ENCODE assay signal across 8 cellular contexts in the genomic region with DNA sequence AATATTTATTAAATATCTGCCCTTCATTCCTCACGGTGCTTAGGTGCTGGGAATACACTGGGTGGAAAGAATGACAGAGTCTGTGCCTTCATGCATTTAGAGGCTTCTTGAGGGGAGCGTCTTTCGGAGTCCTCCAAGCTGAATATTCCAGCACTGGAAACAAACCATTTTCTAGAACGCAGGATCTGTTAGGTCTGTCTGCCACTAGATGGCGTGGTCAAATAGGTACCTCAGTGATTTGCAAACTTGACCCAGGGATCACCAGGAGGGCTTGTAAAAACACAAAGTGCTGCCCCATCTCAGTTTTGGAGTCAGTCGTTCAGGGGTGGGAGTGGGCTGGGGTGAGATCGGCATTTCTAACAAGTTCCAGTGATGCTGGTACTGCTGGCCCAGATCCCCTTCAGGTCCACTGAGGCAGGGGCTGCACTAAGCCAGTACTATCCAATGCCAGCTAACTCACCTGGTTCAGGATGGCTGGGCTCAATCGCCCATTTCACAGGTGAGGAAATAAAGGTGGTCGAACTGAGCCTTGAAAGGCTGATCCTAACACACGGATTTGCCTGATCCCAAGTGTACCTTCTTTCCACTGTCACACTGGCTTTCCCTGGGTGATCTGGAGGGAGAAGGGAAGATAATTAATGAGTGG. TPM values are rescaled to one million over a fixed set of nuclear protein-coding genes. Genes with fewer than 3 reads are reported as not detected.
DNase-seq lines count a peak whose midpoint lies in the region; ATAC-seq and TF ChIP-seq lines count a peak whose summit lies in the region.

No MANE protein-coding gene starts in this region.

- H3K4me3 Mint-ChIP-seq in brain, result no peak overlapping the region
- no peak overlapping the region for H3K4me3 Mint-ChIP-seq in activated CD8-positive, alpha-beta memory T cell treated with anti-CD3 and anti-CD28 coated beads, Interleukin-2, amount 10 ng/mL, durations not matched to agents 7 days and 5 days

- peaks cover 2% of the 10 kb centered on the region for H3K27me3 Mint-ChIP-seq in brain
- peaks cover 20% of the 10 kb centered on the region for H3K27me3 Mint-ChIP-seq in activated CD8-positive, alpha-beta memory T cell treated with anti-CD3 and anti-CD28 coated beads, Interleukin-2, amount 10 ng/mL, durations not matched to agents 7 days and 5 days

- peak; percentile 86 for ATAC-seq in left lobe of liver
- ATAC-seq in activated CD8-positive, alpha-beta memory T cell treated with anti-CD3 and anti-CD28 coated beads, Interleukin-2, amount 10 ng/mL, durations not matched to agents 7 days and 5 days, result no peak

- peaks cover 16% of the 10 kb centered on the region for H3K36me3 Mint-ChIP-seq in brain
- no peaks in the 10 kb centered on the region for H3K36me3 Mint-ChIP-seq in activated CD8-positive, alpha-beta memory T cell treated with anti-CD3 and anti-CD28 coated beads, Interleukin-2, amount 10 ng/mL, durations not matched to agents 7 days and 5 days

- peaks cover 27% of the 10 kb centered on the region for H3K4me1 Mint-ChIP-seq in brain
- no peaks in the 10 kb centered on the region for H3K4me1 Mint-ChIP-seq in activated CD8-positive, alpha-beta memory T cell treated with anti-CD3 and anti-CD28 coated beads, Interleukin-2, amount 10 ng/mL, durations not matched to agents 7 days and 5 days

- TF ChIP-seq CTCF in brain (conservative IDR thresholded peaks at IDR 0.05), result peak; percentile 41 to 58

- CTCF ChIA-PET in activated CD8-positive, alpha-beta memory T cell treated with anti-CD3 and anti-CD28 coated beads, Interleukin-2, amount 10 ng/mL, durations not matched to agents 7 days and 5 days (lab: Charles Lee), result interaction anchor here (1.7 kb wide), 1 partner anchor 358 kb away, joined by 5 read pairs; no protein-coding TSS in a partner anchor

- DNase-seq in activated CD4-positive, alpha-beta T cell treated with anti-CD3 and anti-CD28 coated beads for 48 hours, result peak; percentile 17
- DNase-seq in activated CD4-positive, alpha-beta T cell treated with anti-CD3 and anti-CD28 coated beads, Interleukin-2, amount 50 U/mL, for 1 hour, result no peak
- DNase-seq in NCI-H146 treated with DMSO at 0.1 percent for 48 hours (lab: John Stamatoyannopoulos, UW; ENCODE audit: unreplicated experiment) (peak; percentile 8), left lobe of liver (ENCODE audit: low spot score) (no peak), NCI-H1930 (lab: John Stamatoyannopoulos, UW) (no peak)
- no peak for DNase-seq in NK-92 treated with Interleukin-12 subunit alpha and Interleukin-12 subunit beta, amount 100 ng/mL, for 24 hours (lab: John Stamatoyannopoulos, UW)
- no peak for DNase-seq in activated CD8-positive, alpha-beta memory T cell treated with anti-CD3 and anti-CD28 coated beads, Interleukin-2, amount 10 ng/mL, durations not matched to agents 7 days and 5 days

- peaks cover 0 to 14% (median 5%) of the 10 kb centered on the region in 5 experiments for H3K9me3 Mint-ChIP-seq in brain
- H3K9me3 Mint-ChIP-seq in activated CD8-positive, alpha-beta memory T cell treated with anti-CD3 and anti-CD28 coated beads, Interleukin-2, amount 10 ng/mL, durations not matched to agents 7 days and 5 days (ENCODE audit: low read depth), result no peaks in the 10 kb centered on the region

- H3K27ac Mint-ChIP-seq in brain, result peak overlapping the region in 1 of 5 experiments; percentile 25
- H3K27ac Mint-ChIP-seq in activated CD8-positive, alpha-beta memory T cell treated with anti-CD3 and anti-CD28 coated beads, Interleukin-2, amount 10 ng/mL, durations not matched to agents 7 days and 5 days, result no peak overlapping the region

RNA-seq across cellular contexts. Expression of a gene that starts 14.8 kb away (rescaled TPM):
- polyA plus RNA-seq in brain (ENCODE audit: insufficient read depth, low read depth, low replicate concordance), result 65.6 TPM
- 0.45 TPM for total RNA-seq in left lobe of liver
- not detected for total RNA-seq in activated CD8-positive, alpha-beta memory T cell treated with anti-CD3 and anti-CD28 coated beads, Interleukin-2, amount 10 ng/mL, durations not matched to agents 7 days and 5 days

Comparison
In these comparisons a context has a peak if more than half of its experiments do, and no peak if none do; other contexts are left out.
1. DNase-seq: peak in activated CD4-positive, alpha-beta T cell treated with anti-CD3 and anti-CD28 coated beads for 48 hours (single experiment) and NCI-H146 treated with DMSO at 0.1 percent for 48 hours (single experiment); none in activated CD4-positive, alpha-beta T cell treated with anti-CD3 and anti-CD28 coated beads, Interleukin-2, amount 50 U/mL, for 1 hour (single experiment), left lobe of liver (single experiment), NCI-H1930 (0 of 2), NK-92 treated with Interleukin-12 subunit alpha and Interleukin-12 subunit beta, amount 100 ng/mL, for 24 hours (single experiment) and activated CD8-positive, alpha-beta memory T cell treated with anti-CD3 and anti-CD28 coated beads, Interleukin-2, amount 10 ng/mL, durations not matched to agents 7 days and 5 days (single experiment).